ENCODE assay signal across 16 cellular contexts in the genomic region with DNA sequence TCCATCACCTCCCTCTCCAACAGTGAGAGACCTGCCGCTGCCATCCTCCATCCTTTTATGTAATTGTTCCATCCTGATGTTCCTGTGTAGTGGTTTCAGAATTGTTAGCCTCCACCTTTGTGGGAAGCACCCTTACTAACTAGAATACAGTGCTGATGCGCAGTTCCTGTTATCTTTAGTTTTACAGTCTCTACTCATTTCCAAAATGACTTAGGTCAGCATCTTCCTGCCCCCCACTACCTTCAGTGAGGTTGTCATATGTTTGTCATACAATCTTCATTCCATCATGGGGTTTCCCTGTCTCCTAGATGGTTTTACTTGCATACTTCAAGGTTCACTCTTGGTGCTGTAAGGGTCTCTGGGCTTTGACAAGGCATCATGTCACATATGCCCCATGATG.
A peak's percentile ranks its signal among the peaks of the same experiment; 100 is the strongest.
DNase-seq lines count a peak whose midpoint lies in the region; ATAC-seq and TF ChIP-seq lines count a peak whose summit lies in the region.
"Had no signal": no experiment of that assay in that cellular context is flagged by ENCODE, and none has a peak within 500 bp of the region (broad histone marks: within the 10 kb centered on the region; RNA-seq: fewer than 3 reads in every experiment).

No MANE protein-coding gene starts in this region.

- peak; percentile 96 for ATAC-seq in activated CD4-positive, alpha-beta T cell treated with anti-CD3 and anti-CD28 coated beads for 36 hours
- ATAC-seq in IMR-90 (ENCODE audit: low read depth), result no peak
- ATAC-seq: K562 had no signal

- no peak for TF ChIP-seq POLR2A in IMR-90 (IDR thresholded peaks at IDR 0.05; ENCODE audit: low read depth, low read length)

- H3K9ac ChIP-seq in IMR-90 (ENCODE audit: low read depth, low read length) (no peak overlapping the region), SK-N-SH (no peak overlapping the region)

- TF ChIP-seq EP300 in SK-N-SH (IDR thresholded peaks at IDR 0.05; ENCODE audit: borderline replicate concordance in 1 of 2, low read depth in 1 of 2, low read length in 1 of 2), result no peak

- peaks cover 13% of the 10 kb centered on the region for H3K27me3 Mint-ChIP-seq in activated CD4-positive, alpha-beta T cell treated with anti-CD3 and anti-CD28 coated beads for 36 hours
- peaks cover 17% of the 10 kb centered on the region for H3K27me3 Mint-ChIP-seq in activated CD4-positive, alpha-beta T cell treated with anti-CD3 and anti-CD28 coated beads, Interleukin-2, amount 10 ng/mL, durations not matched to agents 7 days and 5 days
- H3K27me3 Mint-ChIP-seq in glutamatergic neuron (ENCODE audit: unreplicated experiment), result peaks cover 3% of the 10 kb centered on the region

- H2AK9ac ChIP-seq in IMR-90 (replicated peaks; ENCODE audit: low read depth, low read length, poor library complexity), result no peak overlapping the region

- no peak overlapping the region for H3K4me3 ChIP-seq in IMR-90 (ENCODE audit: insufficient read depth, low read depth, low read length)
- H3K4me3 ChIP-seq in SK-N-SH (ENCODE audit: low read depth in 2 of 2, low read length in 1 of 2), result no peak overlapping the region
- H3K4me3 ChIP-seq: K562 had no signal

- peaks cover 12% of the 10 kb centered on the region for H3K4me1 Mint-ChIP-seq in activated CD4-positive, alpha-beta T cell treated with anti-CD3 and anti-CD28 coated beads for 36 hours
- H3K4me1 Mint-ChIP-seq in activated CD4-positive, alpha-beta T cell treated with anti-CD3 and anti-CD28 coated beads, Interleukin-2, amount 10 ng/mL, durations not matched to agents 7 days and 5 days, result no peaks in the 10 kb centered on the region
- peaks cover 8% of the 10 kb centered on the region for H3K4me1 Mint-ChIP-seq in glutamatergic neuron (ENCODE audit: low read depth, unreplicated experiment)
- H3K4me1 Mint-ChIP-seq: CD14-positive monocyte; CD8-positive, alpha-beta memory T cell had no signal

- H3K27ac ChIP-seq in 22Rv1 (peak overlapping the region; percentile 31; the same call in 1 of the 2 replicates), IMR-90 (ENCODE audit: insufficient read depth, low read length) (no peak overlapping the region), SK-N-SH (ENCODE audit: low read depth in 2 of 2, low read length in 1 of 2) (no peak overlapping the region)

- no peak overlapping the region for H2BK15ac ChIP-seq in IMR-90 (ENCODE audit: low read depth, low read length)

- no peaks in the 10 kb centered on the region for H3K9me2 ChIP-seq in SK-N-SH

- in situ Hi-C loops in IMR-90 (cut with MboI; ENCODE audit: low sequenced_read_pairs), result no loop called here

- H3K18ac ChIP-seq in IMR-90 (ENCODE audit: low read depth, low read length), result no peak overlapping the region

- no peaks in the 10 kb centered on the region for H3K79me2 ChIP-seq in SK-N-SH (ENCODE audit: insufficient read depth)

- H3K4me2 ChIP-seq in IMR-90 (ENCODE audit: low read depth, low read length) (no peak overlapping the region), SK-N-SH (no peak overlapping the region)

- no peak overlapping the region for H4K8ac ChIP-seq in IMR-90 (ENCODE audit: low read depth in 2 of 2, low read length in 2 of 2)

- H2AFZ ChIP-seq in IMR-90 (replicated peaks; ENCODE audit: low read length, poor library complexity), result no peak overlapping the region
- no peak overlapping the region for H2AFZ ChIP-seq in SK-N-SH (ENCODE audit: low read depth)

- CTCF ChIA-PET in activated CD4-positive, alpha-beta T cell treated with anti-CD3 and anti-CD28 coated beads for 36 hours (lab: Charles Lee), result interaction anchor here (0.8 kb wide), 1 partner anchor 84 kb away, joined by 3 read pairs; no protein-coding TSS in a partner anchor
- CTCF ChIA-PET in activated CD4-positive, alpha-beta T cell treated with anti-CD3 and anti-CD28 coated beads, Interleukin-2, amount 10 ng/mL, durations not matched to agents 7 days and 5 days (lab: Charles Lee), result no interaction called here
- CTCF ChIA-PET in IMR-90 (lab: Yijun Ruan, JAX), result interaction anchor here (1.0 kb wide), 1 partner anchor 16 kb away, joined by 3 read pairs; no protein-coding TSS in a partner anchor
- CTCF ChIA-PET in SK-N-SH (lab: Yijun Ruan, JAX), result interaction anchor here (1.0 kb wide), 1 partner anchor 180 kb away, joined by 3 read pairs; no protein-coding TSS in a partner anchor

- H3K4me1 ChIP-seq in IMR-90 (ENCODE audit: control insufficient read depth, insufficient read depth, low read length) (peaks cover 6% of the 10 kb centered on the region), SK-N-SH (ENCODE audit: control insufficient read depth in 1 of 2, insufficient read depth in 2 of 2, low read depth in 1 of 2, low read length in 1 of 2) (peaks cover 2 to 3% of the 10 kb centered on the region in 2 experiments; a peak in 1 of 4 replicates)
- H3K4me1 ChIP-seq: BE2C, Caco-2 had no signal

- dilution Hi-C loops in IMR-90 (cut with HindIII; ENCODE audit: low sequenced_read_pairs, unreplicated experiment), result no loop called here

- H3K14ac ChIP-seq in IMR-90 (replicated peaks; ENCODE audit: low read depth, low read length), result no peak overlapping the region; the same call in 1 of the 2 replicates

- TF ChIP-seq CTCF in 22Rv1 (IDR thresholded peaks at IDR 0.05) (no peak), IMR-90 (conservative IDR thresholded peaks at IDR 0.05; ENCODE audit: low read depth, low read length) (no peak), glutamatergic neuron (IDR thresholded peaks at IDR 0.05; ENCODE audit: partially characterized antibody, unreplicated experiment) (no peak), SK-N-SH (IDR thresholded peaks at IDR 0.05) (no peak)

- H3F3A ChIP-seq in SK-N-SH (replicated peaks; ENCODE audit: insufficient read depth), result no peaks in the 10 kb centered on the region

- H4K20me1 ChIP-seq in IMR-90 (ENCODE audit: insufficient read depth, low read length) (peaks cover 4% of the 10 kb centered on the region), SK-N-SH (ENCODE audit: insufficient read depth) (no peaks in the 10 kb centered on the region)

- no peak for TF ChIP-seq RAD21 in IMR-90 (IDR thresholded peaks at IDR 0.05; ENCODE audit: low read length)
- TF ChIP-seq RAD21 in SK-N-SH (IDR thresholded peaks at IDR 0.05; ENCODE audit: low read length), result no peak

- H4K5ac ChIP-seq in IMR-90 (ENCODE audit: low read depth, low read length), result no peak overlapping the region

- DNase-seq in activated CD4-positive, alpha-beta T cell treated with anti-CD3 and anti-CD28 coated beads for 36 hours, result peak; percentile 18
- no peak for DNase-seq in activated CD4-positive, alpha-beta T cell treated with anti-CD3 and anti-CD28 coated beads, Interleukin-2, amount 10 ng/mL, durations not matched to agents 7 days and 5 days
- DNase-seq in IMR-90, result no peak
- DNase-seq in glutamatergic neuron, result no peak
- DNase-seq in SK-N-SH, result no peak
- DNase-seq in NCI-H446 treated with DMSO at 0.1 percent for 48 hours (lab: John Stamatoyannopoulos, UW), result no peak
- no peak for DNase-seq in DMS79 treated with DMSO at 0.1 percent for 48 hours (lab: John Stamatoyannopoulos, UW)
- DNase-seq: BE2C; Caco-2; CD8-positive, alpha-beta memory T cell; GF-D8; HCEC 1CT; HFFc6 had no signal

- H3K27me3 ChIP-seq in IMR-90 (ENCODE audit: control insufficient read depth, insufficient read depth, low read length), result no peaks in the 10 kb centered on the region
- H3K27me3 ChIP-seq in SK-N-SH (ENCODE audit: insufficient read depth), result no peaks in the 10 kb centered on the region
- H3K27me3 ChIP-seq: BE2C had no signal

- H3K36me3 Mint-ChIP-seq in activated CD4-positive, alpha-beta T cell treated with anti-CD3 and anti-CD28 coated beads for 36 hours (ENCODE audit: low read depth), result no peaks in the 10 kb centered on the region
- no peaks in the 10 kb centered on the region for H3K36me3 Mint-ChIP-seq in activated CD4-positive, alpha-beta T cell treated with anti-CD3 and anti-CD28 coated beads, Interleukin-2, amount 10 ng/mL, durations not matched to agents 7 days and 5 days (ENCODE audit: low read depth)
- peaks cover 8% of the 10 kb centered on the region for H3K36me3 Mint-ChIP-seq in glutamatergic neuron (ENCODE audit: unreplicated experiment)
- H3K36me3 Mint-ChIP-seq: CD14-positive monocyte; CD8-positive, alpha-beta memory T cell had no signal

- H3K4me3 Mint-ChIP-seq in activated CD4-positive, alpha-beta T cell treated with anti-CD3 and anti-CD28 coated beads for 36 hours, result no peak overlapping the region
- H3K4me3 Mint-ChIP-seq in activated CD4-positive, alpha-beta T cell treated with anti-CD3 and anti-CD28 coated beads, Interleukin-2, amount 10 ng/mL, durations not matched to agents 7 days and 5 days, result no peak overlapping the region
- H3K4me3 Mint-ChIP-seq in glutamatergic neuron (ENCODE audit: unreplicated experiment), result peak overlapping the region; percentile 16
- H3K4me3 Mint-ChIP-seq: CD14-positive monocyte; CD8-positive, alpha-beta memory T cell; HFFc6 had no signal

- no peak overlapping the region for H3K4ac ChIP-seq in IMR-90 (ENCODE audit: low read depth, low read length)

- intact Hi-C loops in activated CD4-positive, alpha-beta T cell treated with anti-CD3 and anti-CD28 coated beads for 36 hours (cut with DNase I, micrococcal nuclease), result no loop called here
- intact Hi-C loops in IMR-90 (cut with micrococcal nuclease), result no loop called here

- WGBS in IMR-90 (ENCODE audit: extremely low coverage in 2 of 2, insufficient read length in 1 of 2), 2 experiments, result no CpG with 5 or more reads among the region's 2 CpGs
- WGBS in SK-N-SH (ENCODE audit: low lambda C conversion rate), result 91% methylated on average over 2 of the region's 2 CpGs

- POLR2A ChIA-PET in activated CD4-positive, alpha-beta T cell treated with anti-CD3 and anti-CD28 coated beads for 36 hours (lab: Charles Lee), result no interaction called here
- POLR2A ChIA-PET in activated CD4-positive, alpha-beta T cell treated with anti-CD3 and anti-CD28 coated beads, Interleukin-2, amount 10 ng/mL, durations not matched to agents 7 days and 5 days (lab: Charles Lee), result no interaction called here
- POLR2A ChIA-PET in IMR-90 (lab: Charles Lee; ENCODE audit: unreplicated experiment), result no interaction called here
- POLR2A ChIA-PET in SK-N-SH (lab: Yijun Ruan, JAX), result no interaction called here

- H2BK20ac ChIP-seq in IMR-90 (ENCODE audit: low read depth, low read length), result no peak overlapping the region; the same call in 1 of the 2 replicates

- H3K9me1 ChIP-seq in IMR-90 (ENCODE audit: insufficient read depth, low read length), result peaks cover 15% of the 10 kb centered on the region

- BruUV-seq in IMR-90 (replicated peaks; lab: Mats Ljungman, UMichigan), result no TSS peak

- no peaks in the 10 kb centered on the region for H3K9me3 ChIP-seq in IMR-90 (ENCODE audit: control insufficient read depth, insufficient read depth, low read length)
- no peaks in the 10 kb centered on the region for H3K9me3 ChIP-seq in SK-N-SH
- H3K9me3 ChIP-seq: BE2C, Caco-2 had no signal

- no peak overlapping the region for H3K23ac ChIP-seq in IMR-90 (ENCODE audit: low read depth, low read length)

- no peak overlapping the region for H3K56ac ChIP-seq in IMR-90 (ENCODE audit: extremely low read depth, insufficient read depth, low read length)

- peaks cover 12 to 24% of the 10 kb centered on the region in 2 experiments for H3K79me1 ChIP-seq in IMR-90 (ENCODE audit: low read depth in 1 of 2, low read length in 2 of 2)

- H3K36me3 ChIP-seq in IMR-90 (ENCODE audit: control insufficient read depth, insufficient read depth, low read length) (peaks cover 5% of the 10 kb centered on the region), SK-N-SH (replicated peaks in 1 of 2; ENCODE audit: control insufficient read depth in 1 of 2, insufficient read depth in 2 of 2, low read length in 1 of 2) (peaks cover 0 to 21% of the 10 kb centered on the region in 2 experiments)
- H3K36me3 ChIP-seq: BE2C had no signal

- H3K9me3 Mint-ChIP-seq in activated CD4-positive, alpha-beta T cell treated with anti-CD3 and anti-CD28 coated beads for 36 hours (ENCODE audit: low read depth), result no peaks in the 10 kb centered on the region
- no peaks in the 10 kb centered on the region for H3K9me3 Mint-ChIP-seq in activated CD4-positive, alpha-beta T cell treated with anti-CD3 and anti-CD28 coated beads, Interleukin-2, amount 10 ng/mL, durations not matched to agents 7 days and 5 days
- peaks cover 3% of the 10 kb centered on the region for H3K9me3 Mint-ChIP-seq in glutamatergic neuron (ENCODE audit: unreplicated experiment)
- H3K9me3 Mint-ChIP-seq: CD8-positive, alpha-beta memory T cell; HFFc6 had no signal

- no peak overlapping the region for H2AK5ac ChIP-seq in IMR-90 (ENCODE audit: low read depth, low read length)

- H4K91ac ChIP-seq in IMR-90 (ENCODE audit: insufficient read depth, low read depth, low read length), result no peak overlapping the region

- H2BK5ac ChIP-seq in IMR-90 (ENCODE audit: low read depth, low read length, poor library complexity, severe bottlenecking), result no peak overlapping the region

- H3K27ac Mint-ChIP-seq in activated CD4-positive, alpha-beta T cell treated with anti-CD3 and anti-CD28 coated beads for 36 hours, result no peak overlapping the region
- H3K27ac Mint-ChIP-seq in activated CD4-positive, alpha-beta T cell treated with anti-CD3 and anti-CD28 coated beads, Interleukin-2, amount 10 ng/mL, durations not matched to agents 7 days and 5 days, result no peak overlapping the region
- H3K27ac Mint-ChIP-seq in glutamatergic neuron (ENCODE audit: unreplicated experiment), result no peak overlapping the region
- H3K27ac Mint-ChIP-seq: CD8-positive, alpha-beta memory T cell; HFFc6 had no signal

- no peak overlapping the region for H2BK120ac ChIP-seq in IMR-90 (ENCODE audit: low read depth, low read length)
